Comparison of ENCODE assay signal across 9 cellular contexts in genomic region chr19:47021536-47022139, GRCh38. TPM values are rescaled to one million over a fixed set of nuclear protein-coding genes. Genes with fewer than 3 reads are reported as not detected.
DNase-seq lines count a peak whose midpoint lies in the region; ATAC-seq and TF ChIP-seq lines count a peak whose summit lies in the region.
"Had no signal": no experiment of that assay in that cellular context is flagged by ENCODE, and none has a peak within 500 bp of the region (broad histone marks: within the 10 kb centered on the region; RNA-seq: fewer than 3 reads in every experiment).

No MANE protein-coding gene starts in this region.

- DNase-seq in cardiac muscle cell (ENCODE audit: low read depth in 1 of 2, low spot score in 1 of 2) = no peak
- DNase-seq in right atrium auricular region (ENCODE audit: low spot score) = no peak
- DNase-seq in adipocyte (ENCODE audit: low read depth) = peak; percentile 54
- peak; percentile 41 for DNase-seq in iPS-NIHi7 (ENCODE audit: extremely low spot score)
- DNase-seq in suprapubic skin (ENCODE audit: low spot score in 2 of 2) = no peak
- DNase-seq in C1 segment of cervical spinal cord (lab: John Stamatoyannopoulos, UW) = no peak
- DNase-seq in T1000 (lab: John Stamatoyannopoulos, UW) = no peak
- DNase-seq: CD4-positive, alpha-beta T cell had no signal

- no peak for TF ChIP-seq POLR2A in suprapubic skin (IDR thresholded peaks at IDR 0.05)

- ATAC-seq in GM18861 (IDR thresholded peaks at IDR 0.05; ENCODE audit: unreplicated experiment) = no peak

- no peak overlapping the region for H3K9ac ChIP-seq in adipocyte (ENCODE audit: low read length)

- TF ChIP-seq EP300 in suprapubic skin (IDR thresholded peaks at IDR 0.05) = no peak

- H3K27me3 ChIP-seq in cardiac muscle cell (peaks cover 77% of the 10 kb centered on the region), right atrium auricular region (peaks cover 27 to 34% of the 10 kb centered on the region in 2 donors), adipocyte (replicated peaks; ENCODE audit: control insufficient read depth, insufficient read depth, low read length) (peaks cover 8% of the 10 kb centered on the region), suprapubic skin (peaks cover 73% of the 10 kb centered on the region)

- H3K9me3 ChIP-seq in cardiac muscle cell (ENCODE audit: low read depth) (no peaks in the 10 kb centered on the region), right atrium auricular region (no peaks in the 10 kb centered on the region), adipocyte (ENCODE audit: control insufficient read depth, low read length) (no peaks in the 10 kb centered on the region), suprapubic skin (no peaks in the 10 kb centered on the region)

- no peak overlapping the region for H3K27ac ChIP-seq in cardiac muscle cell
- H3K27ac ChIP-seq in right atrium auricular region = no peak overlapping the region
- no peak overlapping the region for H3K27ac ChIP-seq in suprapubic skin

- 7% methylated on average over 28 of the region's 50 CpGs for WGBS in suprapubic skin

- no peaks in the 10 kb centered on the region for H3K36me3 ChIP-seq in cardiac muscle cell
- H3K36me3 ChIP-seq in right atrium auricular region = no peaks in the 10 kb centered on the region
- no peaks in the 10 kb centered on the region for H3K36me3 ChIP-seq in adipocyte (ENCODE audit: control insufficient read depth, insufficient read depth, low read length, severe bottlenecking)
- H3K36me3 ChIP-seq in suprapubic skin = no peaks in the 10 kb centered on the region

- H3K4me3 ChIP-seq in cardiac muscle cell (peak overlapping the region; percentile 39), right atrium auricular region (peak overlapping the region in 1 of 2 donors; percentile 38), adipocyte (ENCODE audit: low read length) (peak overlapping the region; percentile 62), suprapubic skin (peak overlapping the region; percentile 39)

- TF ChIP-seq CTCF in cardiac muscle cell (IDR thresholded peaks at IDR 0.05; ENCODE audit: low read depth, low read length) (no peak), right atrium auricular region (IDR thresholded peaks at IDR 0.05) (no peak), suprapubic skin (IDR thresholded peaks at IDR 0.05) (no peak)

- H3K4me1 ChIP-seq in cardiac muscle cell (ENCODE audit: low read depth) = peaks cover 9% of the 10 kb centered on the region
- peaks cover 0 to 33% of the 10 kb centered on the region in 2 donors for H3K4me1 ChIP-seq in right atrium auricular region
- peaks cover 5% of the 10 kb centered on the region for H3K4me1 ChIP-seq in adipocyte (ENCODE audit: control insufficient read depth, insufficient read depth, low read length)
- H3K4me1 ChIP-seq in suprapubic skin = peaks cover 34% of the 10 kb centered on the region

RNA-seq across cellular contexts. Expression of gene NPAS1, which starts 2.0 kb away (rescaled TPM):
- total RNA-seq in cardiac muscle cell (1.9 and 2.9 TPM in 2 replicates), right atrium auricular region (under 1 TPM in 1 of 2 donors, not detected in 1; 0.39 TPM), suprapubic skin (1 to 10 TPM; 4.7 to 6.8 (median 5.5) TPM)
- 8.4 and 12.5 TPM in 2 replicates for polyA plus RNA-seq in cardiac muscle cell

RNA-seq across cellular contexts. Expression of gene TMEM160, which starts 26.8 kb away (rescaled TPM):
- 62.7 and 64.5 TPM in 2 replicates for total RNA-seq in cardiac muscle cell
- 123 and 129 TPM in 2 replicates for polyA plus RNA-seq in cardiac muscle cell
- 10 to 100 TPM; 47.8 to 51.0 TPM for total RNA-seq in right atrium auricular region
- total RNA-seq in suprapubic skin = 10 to 100 TPM; 13.9 to 45.9 (median 31.3) TPM

Comparison
In these comparisons a context has a peak if more than half of its experiments do, and no peak if none do; other contexts are left out.
1. DNase-seq: peak in adipocyte (single experiment) and iPS-NIHi7 (single experiment); none in cardiac muscle cell (0 of 2), right atrium auricular region (single experiment), suprapubic skin (0 of 2), C1 segment of cervical spinal cord (0 of 14) and T1000 (single experiment).